Comparison of ENCODE assay signal across 1 cellular context in genomic region chr4:190015538-190016368, GRCh38.
A peak's percentile ranks its signal among the peaks of the same experiment; 100 is the strongest.
TF ChIP-seq lines count a peak whose summit lies in the region.

No MANE protein-coding gene starts in this region.

TF ChIP-seq in GM23338, 12 proteins besides CTCF, POLR2A, EP300 and RAD21 (continued from another document):
- TF ChIP-seq EZH2 (IDR thresholded peaks at IDR 0.05; ENCODE audit: low read depth, unreplicated experiment) (peak; percentile 88), POLR2AphosphoS5 (IDR thresholded peaks at IDR 0.05; ENCODE audit: low read depth) (peak; percentile 35; the same call in 1 of the 2 replicates), REST (IDR thresholded peaks at IDR 0.05; ENCODE audit: unreplicated experiment) (no peak), ETS1 (IDR thresholded peaks at IDR 0.05) (no peak), ZNF331 (CRISPR knock-in tag; IDR thresholded peaks at IDR 0.05; ENCODE audit: low read depth) (no peak), ZNF462 (CRISPR knock-in tag; IDR thresholded peaks at IDR 0.05) (no peak), EZH2phosphoT487 (IDR thresholded peaks at IDR 0.05; ENCODE audit: unreplicated experiment) (peak; percentile 33)
